22 cellular contexts compared by ENCODE assay signal in the genomic region with DNA sequence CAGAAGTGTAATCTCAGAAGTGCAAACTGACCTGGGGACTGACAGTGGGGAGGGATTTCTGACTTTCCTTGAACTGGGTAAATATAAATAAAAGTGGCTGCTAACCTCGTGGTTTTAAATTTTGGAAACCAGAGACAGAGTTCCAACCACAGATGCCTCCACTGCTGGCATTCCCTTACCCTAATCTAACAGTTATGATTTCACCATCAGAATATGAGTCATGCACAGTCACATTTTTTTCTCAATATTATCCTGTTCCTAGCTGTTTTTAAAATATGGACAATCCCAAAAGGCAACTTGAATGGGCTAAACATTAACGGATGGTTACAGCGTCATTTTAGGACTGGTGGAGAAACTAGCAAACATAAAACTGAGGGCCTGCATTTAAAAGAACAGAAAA.
A peak's percentile ranks its signal among the peaks of the same experiment; 100 is the strongest.
DNase-seq lines count a peak whose midpoint lies in the region; ATAC-seq, FAIRE-seq and TF ChIP-seq lines count a peak whose summit lies in the region.
"Had no signal": no experiment of that assay in that cellular context is flagged by ENCODE, and none has a peak within 500 bp of the region (broad histone marks: within the 10 kb centered on the region; RNA-seq: fewer than 3 reads in every experiment).

No MANE protein-coding gene starts in this region.

- H3K27ac ChIP-seq in fibroblast of lung (ENCODE audit: insufficient read depth, low read length) = no peak overlapping the region
- H3K27ac ChIP-seq: neutrophil, sigmoid colon, testis had no signal

- no peak overlapping the region for H2AFZ ChIP-seq in fibroblast of lung (ENCODE audit: low read length)

- no peaks in the 10 kb centered on the region for H4K20me1 ChIP-seq in fibroblast of lung (ENCODE audit: control insufficient read depth, extremely low read depth, insufficient read depth, low read length)

- no peak overlapping the region for H3K27ac Mint-ChIP-seq in activated T-helper 1 cell treated with anti-CD3 and anti-CD28 coated beads, Interleukin-12 subunit alpha, Interleukin-12 subunit beta, Interleukin-2, Interleukin-4 antibody, amounts not matched to agents 30 ng/mL and 10 ng/mL and 1 ng/mL, durations not matched to agents 14 hours and 24 hours and 36 hours
- H3K27ac Mint-ChIP-seq: activated naive CD4-positive, alpha-beta T cell treated with anti-CD3 and anti-CD28 coated beads, Interleukin-2, amount 10 ng/mL, durations not matched to agents 7 days and 5 days; T-helper 17 cell had no signal

- no peak overlapping the region for H3K9ac ChIP-seq in fibroblast of lung (ENCODE audit: insufficient read depth, low read length)

- no peaks in the 10 kb centered on the region for H3K36me3 Mint-ChIP-seq in activated T-helper 1 cell treated with anti-CD3 and anti-CD28 coated beads, Interleukin-12 subunit alpha, Interleukin-12 subunit beta, Interleukin-2, Interleukin-4 antibody, amounts not matched to agents 30 ng/mL and 10 ng/mL and 1 ng/mL, durations not matched to agents 14 hours and 24 hours and 36 hours (ENCODE audit: low read depth)
- H3K36me3 Mint-ChIP-seq: activated naive CD4-positive, alpha-beta T cell treated with anti-CD3 and anti-CD28 coated beads, Interleukin-2, amount 10 ng/mL, durations not matched to agents 7 days and 5 days had no signal

- TF ChIP-seq CTCF in fibroblast of lung (conservative IDR thresholded peaks at IDR 0.05 in 1 of 2, IDR thresholded peaks at IDR 0.05 in 1 of 2; ENCODE audit: low read depth in 1 of 2, low read length in 2 of 2) = no peak
- TF ChIP-seq CTCF in omental fat pad (IDR thresholded peaks at IDR 0.05) = no peak

- no peaks in the 10 kb centered on the region for H3K9me3 ChIP-seq in fibroblast of lung (ENCODE audit: control insufficient read depth, insufficient read depth, low read depth, low read length)
- H3K9me3 ChIP-seq: BE2C, neutrophil, sigmoid colon, testis had no signal

- no peak overlapping the region for H3K4me3 Mint-ChIP-seq in activated T-helper 1 cell treated with anti-CD3 and anti-CD28 coated beads, Interleukin-12 subunit alpha, Interleukin-12 subunit beta, Interleukin-2, Interleukin-4 antibody, amounts not matched to agents 30 ng/mL and 10 ng/mL and 1 ng/mL, durations not matched to agents 14 hours and 24 hours and 36 hours
- H3K4me3 Mint-ChIP-seq: activated naive CD4-positive, alpha-beta T cell treated with anti-CD3 and anti-CD28 coated beads, Interleukin-2, amount 10 ng/mL, durations not matched to agents 7 days and 5 days; brain; T-helper 17 cell had no signal

- no peaks in the 10 kb centered on the region for H3K79me2 ChIP-seq in fibroblast of lung (ENCODE audit: control insufficient read depth, insufficient read depth, low read length)

- ATAC-seq in omental fat pad (ENCODE audit: low FRiP score) = peak; percentile 82
- ATAC-seq: T-helper 17 cell had no signal

- peaks cover 3% of the 10 kb centered on the region for H3K4me1 ChIP-seq in fibroblast of lung (ENCODE audit: control insufficient read depth, extremely low read depth, insufficient read depth, low read length)
- H3K4me1 ChIP-seq: BE2C, testis had no signal

- no peak overlapping the region for H3K4me2 ChIP-seq in fibroblast of lung (ENCODE audit: extremely low read depth, insufficient read depth, low read length)

- H3K27me3 ChIP-seq in fibroblast of lung (ENCODE audit: control insufficient read depth, insufficient read depth, low read length) = no peaks in the 10 kb centered on the region
- H3K27me3 ChIP-seq: BE2C, neutrophil, sigmoid colon, testis had no signal

- intact Hi-C loops in head of caudate nucleus (cut with DNase I) = no loop called here
- intact Hi-C loops in activated T-helper 1 cell treated with anti-CD3 and anti-CD28 coated beads, Interleukin-12 subunit alpha, Interleukin-12 subunit beta, Interleukin-2, Interleukin-4 antibody, amounts not matched to agents 30 ng/mL and 10 ng/mL and 1 ng/mL, durations not matched to agents 14 hours and 24 hours and 36 hours (cut with micrococcal nuclease) = no loop called here

- no peak overlapping the region for H3K4me3 ChIP-seq in fibroblast of lung (replicated peaks in 1 of 4; ENCODE audit: control extremely low read depth in 1 of 4, insufficient read depth in 1 of 4, low read depth in 3 of 4, low read length in 4 of 4)
- H3K4me3 ChIP-seq: sigmoid colon, testis had no signal

- H3K4me1 Mint-ChIP-seq in activated T-helper 1 cell treated with anti-CD3 and anti-CD28 coated beads, Interleukin-12 subunit alpha, Interleukin-12 subunit beta, Interleukin-2, Interleukin-4 antibody, amounts not matched to agents 30 ng/mL and 10 ng/mL and 1 ng/mL, durations not matched to agents 14 hours and 24 hours and 36 hours (ENCODE audit: low read depth) = no peaks in the 10 kb centered on the region
- H3K4me1 Mint-ChIP-seq: activated naive CD4-positive, alpha-beta T cell treated with anti-CD3 and anti-CD28 coated beads, Interleukin-2, amount 10 ng/mL, durations not matched to agents 7 days and 5 days; T-helper 17 cell had no signal

- H3K36me3 ChIP-seq in fibroblast of lung (ENCODE audit: control insufficient read depth, insufficient read depth, low read length) = peaks cover 18% of the 10 kb centered on the region
- H3K36me3 ChIP-seq: BE2C, neutrophil had no signal

- no peak for FAIRE-seq in H54 (lab: Jason Lieb, UNC)
- FAIRE-seq: D721Med, islet of Langerhans had no signal

- peaks cover 9% of the 10 kb centered on the region for H3K27me3 Mint-ChIP-seq in activated T-helper 1 cell treated with anti-CD3 and anti-CD28 coated beads, Interleukin-12 subunit alpha, Interleukin-12 subunit beta, Interleukin-2, Interleukin-4 antibody, amounts not matched to agents 30 ng/mL and 10 ng/mL and 1 ng/mL, durations not matched to agents 14 hours and 24 hours and 36 hours (ENCODE audit: insufficient read depth)
- H3K27me3 Mint-ChIP-seq: brain had no signal

- H3K9me3 Mint-ChIP-seq in activated T-helper 1 cell treated with anti-CD3 and anti-CD28 coated beads, Interleukin-12 subunit alpha, Interleukin-12 subunit beta, Interleukin-2, Interleukin-4 antibody, amounts not matched to agents 30 ng/mL and 10 ng/mL and 1 ng/mL, durations not matched to agents 14 hours and 24 hours and 36 hours = no peaks in the 10 kb centered on the region
- H3K9me3 Mint-ChIP-seq: activated naive CD4-positive, alpha-beta T cell treated with anti-CD3 and anti-CD28 coated beads, Interleukin-2, amount 10 ng/mL, durations not matched to agents 7 days and 5 days; brain had no signal

- no peak for TF ChIP-seq POLR2A in H54 (IDR thresholded peaks at IDR 0.05; ENCODE audit: low read depth, low read length)

- DNase-seq in H54 (ENCODE audit: insufficient read length, low spot score) = peak; percentile 65
- peak; percentile 2 for DNase-seq in OCI-M1 (lab: John Stamatoyannopoulos, UW)
- peak; percentile 53 to 80 for DNase-seq in fibroblast of lung (ENCODE audit: low read depth in 2 of 2)
- DNase-seq in omental fat pad (ENCODE audit: low spot score) = no peak
- DNase-seq in head of caudate nucleus = no peak
- DNase-seq in NCI-H446 (lab: John Stamatoyannopoulos, UW) = no peak
- DNase-seq in activated T-helper 1 cell treated with anti-CD3 and anti-CD28 coated beads, Interleukin-12 subunit alpha, Interleukin-12 subunit beta, Interleukin-2, Interleukin-4 antibody, amounts not matched to agents 30 ng/mL and 10 ng/mL and 1 ng/mL, durations not matched to agents 14 hours and 24 hours and 36 hours (ENCODE audit: low spot score) = no peak
- no peak for DNase-seq in globus pallidus (ENCODE audit: low spot score)
- DNase-seq: activated CD4-positive, CD25-positive, alpha-beta regulatory T cell; activated naive CD4-positive, alpha-beta T cell treated with anti-CD3 and anti-CD28 coated beads, Interleukin-2, amount 10 ng/mL, durations not matched to agents 7 days and 5 days; BE2C; NCI-H2029 treated with DMSO at 0.1 percent for 48 hours; NCI-H69; sigmoid colon; stimulated activated CD4-positive, alpha-beta T cell treated with anti-CD3 and anti-CD28 coated beads, Interleukin-4, amount 100 ng/mL, for 1 hour; stimulated activated CD8-positive, alpha-beta memory T cell treated with anti-CD3 and anti-CD28 coated beads, Interleukin-4, amount 100 ng/mL, for 48 hours; T-helper 17 cell; testis had no signal

Comparison
In these comparisons a context has a peak if more than half of its experiments do, and no peak if none do; other contexts are left out.
1. DNase-seq: peak in H54 (single experiment), OCI-M1 (single experiment) and fibroblast of lung (2 of 2); none in omental fat pad (single experiment), head of caudate nucleus (0 of 42), NCI-H446 (0 of 2), activated T-helper 1 cell treated with anti-CD3 and anti-CD28 coated beads, Interleukin-12 subunit alpha, Interleukin-12 subunit beta, Interleukin-2, Interleukin-4 antibody, amounts not matched to agents 30 ng/mL and 10 ng/mL and 1 ng/mL, durations not matched to agents 14 hours and 24 hours and 36 hours (single experiment) and globus pallidus (single experiment).